ENCODE assay signal across 21 cellular contexts in genomic region chr1:90023691-90024090, GRCh38. TPM values are rescaled to one million over a fixed set of nuclear protein-coding genes. Genes with fewer than 3 reads are reported as not detected.
DNase-seq lines count a peak whose midpoint lies in the region; ATAC-seq, FAIRE-seq and TF ChIP-seq lines count a peak whose summit lies in the region.
"Had no signal": no experiment of that assay in that cellular context is flagged by ENCODE, and none has a peak within 500 bp of the region (broad histone marks: within the 10 kb centered on the region; RNA-seq: fewer than 3 reads in every experiment).

No MANE protein-coding gene starts in this region.

- dilution Hi-C loops in keratinocyte (cut with MboI; ENCODE audit: extremely low pct_ligation_motif_present, low sequenced_read_pairs): no loop called here

- H3K9me3 ChIP-seq in adipocyte (ENCODE audit: control insufficient read depth, low read length) (peaks cover 49% of the 10 kb centered on the region), keratinocyte (ENCODE audit: control insufficient read depth, low read depth, low read length) (peaks cover 3% of the 10 kb centered on the region)
- H3K9me3 ChIP-seq: Caco-2, HAP-1 had no signal

- H3K4me1 ChIP-seq in adipocyte (ENCODE audit: control insufficient read depth, insufficient read depth, low read length) (no peaks in the 10 kb centered on the region), keratinocyte (ENCODE audit: control insufficient read depth, extremely low read depth, insufficient read depth, low read length) (no peaks in the 10 kb centered on the region)
- H3K4me1 ChIP-seq: BLaER1, Caco-2, HAP-1 had no signal

- H3K79me2 ChIP-seq in keratinocyte (ENCODE audit: control insufficient read depth, insufficient read depth, low read length): no peaks in the 10 kb centered on the region

- FAIRE-seq in D721Med (lab: Jason Lieb, UNC) (peak; percentile 11), keratinocyte (lab: Jason Lieb, UNC) (peak; percentile 49)
- FAIRE-seq: A204.1, GM12878, H54 had no signal

- no peaks in the 10 kb centered on the region for H3K27me3 ChIP-seq in adipocyte (replicated peaks; ENCODE audit: control insufficient read depth, insufficient read depth, low read length)
- no peaks in the 10 kb centered on the region for H3K27me3 ChIP-seq in keratinocyte (ENCODE audit: control insufficient read depth, extremely low read depth, insufficient read depth, low read length)
- H3K27me3 ChIP-seq: BLaER1 had no signal

- no peak for ATAC-seq in GM19463 (IDR thresholded peaks at IDR 0.05; ENCODE audit: unreplicated experiment)
- ATAC-seq: CD8-positive, alpha-beta T cell; GM12878 had no signal

- TF ChIP-seq CTCF in D721Med (IDR thresholded peaks at IDR 0.05; ENCODE audit: insufficient read depth, missing control alignments) (no peak), keratinocyte (optimal IDR thresholded peaks at IDR 0.05 in 1 of 3, IDR thresholded peaks at IDR 0.05 in 1 of 3, conservative IDR thresholded peaks at IDR 0.05 in 1 of 3; ENCODE audit: extremely low read depth in 1 of 3, insufficient read depth in 2 of 3, low read length in 3 of 3) (no peak), GM13977 (IDR thresholded peaks at IDR 0.05; ENCODE audit: extremely low read depth, insufficient read depth, missing control alignments) (no peak)

- H3K9ac ChIP-seq in adipocyte (ENCODE audit: low read length): no peak overlapping the region
- H3K9ac ChIP-seq in keratinocyte (ENCODE audit: control insufficient read depth, extremely low read depth, insufficient read depth, low read length): no peak overlapping the region
- H3K9ac ChIP-seq: BLaER1 had no signal

- in situ Hi-C loops in GM13977 (cut with MboI; ENCODE audit: low pct_unique_long_range_greater_than_20kb, low sequenced_read_pairs, unreplicated experiment): no loop called here

- no peak for DNase-seq in D721Med (ENCODE audit: insufficient read length, low spot score)
- no peak for DNase-seq in adipocyte (ENCODE audit: low read depth)
- no peak for DNase-seq in keratinocyte (ENCODE audit: low read depth, low spot score)
- DNase-seq in NCI-H69 (lab: John Stamatoyannopoulos, UW): no peak
- DNase-seq in GM13977 (ENCODE audit: low spot score): no peak
- DNase-seq: Caco-2; CD4-positive, CD25-positive, alpha-beta regulatory T cell; CD8-positive, alpha-beta T cell; DMS 273 treated with DMSO at 0.1 percent for 48 hours; DMS79; EL; GDM1; GOT3 had no signal

- no peak overlapping the region for H2AFZ ChIP-seq in keratinocyte (ENCODE audit: control insufficient read depth, low read length)

- H3K4me2 ChIP-seq in keratinocyte (ENCODE audit: control insufficient read depth, extremely low read depth, insufficient read depth, low read depth, low read length): no peak overlapping the region
- H3K4me2 ChIP-seq: BLaER1 had no signal

- H4K20me1 ChIP-seq in keratinocyte (ENCODE audit: control insufficient read depth, extremely low read depth, insufficient read depth, low read length): no peaks in the 10 kb centered on the region
- H4K20me1 ChIP-seq: BLaER1 had no signal

- peaks cover 100% of the 10 kb centered on the region for H3K36me3 ChIP-seq in adipocyte (ENCODE audit: control insufficient read depth, insufficient read depth, low read length, severe bottlenecking)
- peaks cover 15 to 28% of the 10 kb centered on the region in 2 experiments for H3K36me3 ChIP-seq in keratinocyte (ENCODE audit: control insufficient read depth in 2 of 2, extremely low read depth in 1 of 2, insufficient read depth in 2 of 2, low read length in 2 of 2)

- no peaks in the 10 kb centered on the region for H3K9me1 ChIP-seq in keratinocyte (ENCODE audit: control insufficient read depth, extremely low read depth, insufficient read depth, low read length)

- H3K27ac ChIP-seq in keratinocyte (ENCODE audit: control insufficient read depth, insufficient read depth, low read length): no peak overlapping the region
- H3K27ac ChIP-seq: 22Rv1, BLaER1, C4-2B had no signal

- H3K4me3 ChIP-seq in adipocyte (ENCODE audit: low read length): peak overlapping the region; percentile 30
- no peak overlapping the region for H3K4me3 ChIP-seq in keratinocyte (ENCODE audit: control insufficient read depth in 2 of 3, extremely low read depth in 1 of 3, insufficient read depth in 2 of 3, low read depth in 1 of 3, low read length in 3 of 3)
- H3K4me3 ChIP-seq: BLaER1, GM12878, HAP-1 had no signal

RNA-seq across cellular contexts. Expression of gene ZNF326, which starts 28.8 kb away (rescaled TPM):
- 9.5 to 22.7 TPM (median 10.4 TPM) in 3 replicates for polyA plus RNA-seq in keratinocyte
- polyA plus RNA-seq in keratinocyte (2011; ENCODE audit: low read depth): 21.5 TPM
- polyA plus RNA-seq in keratinocyte (2011; cell fraction: cytosol; rRNA removed): 6.6 and 9.7 TPM in 2 replicates
- polyA plus RNA-seq in keratinocyte (2011; cell fraction: nucleus; rRNA removed): 16.3 and 26.5 TPM in 2 replicates
- 8.9 and 16.6 TPM in 2 replicates for polyA plus RNA-seq in keratinocyte (2012; ENCODE audit: low replicate concordance)
- 5.3 to 15.6 TPM (median 6.7 TPM) in 3 replicates for polyA minus RNA-seq in keratinocyte
- 6.1 TPM for polyA minus RNA-seq in keratinocyte (2011; cell fraction: cytosol; rRNA and poly(A)+ RNA removed)
- 15.5 and 22.0 TPM in 2 replicates for polyA minus RNA-seq in keratinocyte (2011; cell fraction: nucleus; rRNA and poly(A)+ RNA removed)
